ENCODE assay signal across 1 cellular context in genomic region chr1:36151133-36151844, GRCh38.
TF ChIP-seq lines count a peak whose summit lies in the region.

No MANE protein-coding gene starts in this region.

TF ChIP-seq in GM12878, 131 proteins besides CTCF, POLR2A, EP300 and RAD21:
- no peak for TF ChIP-seq ATF3 (IDR thresholded peaks at IDR 0.05; ENCODE audit: borderline replicate concordance, extremely low read depth, low read depth, low read length)
- TF ChIP-seq NR2C2 (IDR thresholded peaks at IDR 0.05; ENCODE audit: borderline replicate concordance, control insufficient read depth, insufficient read length, low read depth): no peak
- TF ChIP-seq IKZF2 (IDR thresholded peaks at IDR 0.05): peak in 1 of 2 experiments; percentile 59; a peak in 2 of 4 replicates
- no peak for TF ChIP-seq SREBF1 (IDR thresholded peaks at IDR 0.05; ENCODE audit: low read length)
- peak; percentile 35; the same call in 1 of the 2 replicates for TF ChIP-seq DPF2 (IDR thresholded peaks at IDR 0.05)
- TF ChIP-seq SUPT20H (IDR thresholded peaks at IDR 0.05; ENCODE audit: borderline replicate concordance, control insufficient read depth, low read depth, low read length): no peak
- TF ChIP-seq BCL11A (IDR thresholded peaks at IDR 0.05; ENCODE audit: low read depth, low read length): no peak
- TF ChIP-seq IKZF1 (conservative IDR thresholded peaks at IDR 0.05): peak; percentile 66; the same call in 1 of the 2 replicates
- TF ChIP-seq MTA3 (IDR thresholded peaks at IDR 0.05; ENCODE audit: borderline replicate concordance, low read length): no peak
- TF ChIP-seq ZBED1 (IDR thresholded peaks at IDR 0.05; ENCODE audit: borderline replicate concordance): no peak
- TF ChIP-seq IRF5 (IDR thresholded peaks at IDR 0.05; ENCODE audit: borderline replicate concordance): no peak
- no peak for TF ChIP-seq BRCA1 (IDR thresholded peaks at IDR 0.05; ENCODE audit: low read depth, low read length)
- TF ChIP-seq, protein P1, sequence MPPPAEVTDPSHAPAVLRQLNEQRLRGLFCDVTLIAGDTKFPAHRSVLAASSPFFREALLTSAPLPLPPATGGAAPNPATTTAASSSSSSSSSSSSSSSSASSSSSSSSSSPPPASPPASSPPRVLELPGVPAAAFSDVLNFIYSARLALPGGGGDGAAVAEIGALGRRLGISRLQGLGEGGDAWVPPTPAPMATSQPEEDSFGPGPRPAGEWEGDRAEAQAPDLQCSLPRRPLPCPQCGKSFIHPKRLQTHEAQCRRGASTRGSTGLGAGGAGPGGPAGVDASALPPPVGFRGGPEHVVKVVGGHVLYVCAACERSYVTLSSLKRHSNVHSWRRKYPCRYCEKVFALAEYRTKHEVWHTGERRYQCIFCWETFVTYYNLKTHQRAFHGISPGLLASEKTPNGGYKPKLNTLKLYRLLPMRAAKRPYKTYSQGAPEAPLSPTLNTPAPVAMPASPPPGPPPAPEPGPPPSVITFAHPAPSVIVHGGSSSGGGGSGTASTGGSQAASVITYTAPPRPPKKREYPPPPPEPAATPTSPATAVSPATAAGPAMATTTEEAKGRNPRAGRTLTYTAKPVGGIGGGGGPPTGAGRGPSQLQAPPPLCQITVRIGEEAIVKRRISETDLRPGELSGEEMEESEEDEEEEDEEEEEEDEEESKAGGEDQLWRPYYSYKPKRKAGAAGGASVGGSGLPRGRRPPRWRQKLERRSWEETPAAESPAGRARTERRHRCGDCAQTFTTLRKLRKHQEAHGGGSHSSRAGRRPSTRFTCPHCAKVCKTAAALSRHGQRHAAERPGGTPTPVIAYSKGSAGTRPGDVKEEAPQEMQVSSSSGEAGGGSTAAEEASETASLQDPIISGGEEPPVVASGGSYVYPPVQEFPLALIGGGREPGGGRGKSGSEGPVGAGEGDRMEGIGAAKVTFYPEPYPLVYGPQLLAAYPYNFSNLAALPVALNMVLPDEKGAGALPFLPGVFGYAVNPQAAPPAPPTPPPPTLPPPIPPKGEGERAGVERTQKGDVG (CRISPR knock-in tag; IDR thresholded peaks at IDR 0.05): no peak
- TF ChIP-seq RFX5 (IDR thresholded peaks at IDR 0.05; ENCODE audit: low read depth, low read length): no peak
- TF ChIP-seq CEBPB (IDR thresholded peaks at IDR 0.05; ENCODE audit: borderline replicate concordance in 1 of 2, low read depth in 2 of 2, low read length in 2 of 2): no peak
- TF ChIP-seq CBFB (IDR thresholded peaks at IDR 0.05; ENCODE audit: low read depth): no peak
- no peak for TF ChIP-seq WRNIP1 (IDR thresholded peaks at IDR 0.05; ENCODE audit: borderline replicate concordance, low read depth, low read length)
- TF ChIP-seq PML (IDR thresholded peaks at IDR 0.05; ENCODE audit: low read length): no peak
- no peak for TF ChIP-seq RELA (IDR thresholded peaks at IDR 0.05; ENCODE audit: borderline replicate concordance, partially characterized antibody)
- no peak for TF ChIP-seq SIN3A (IDR thresholded peaks at IDR 0.05; ENCODE audit: low read depth, low read length)
